1 cellular context compared by ENCODE assay signal in genomic region chr7:101363734-101364374, GRCh38.
TF ChIP-seq lines count a peak whose summit lies in the region.

No MANE protein-coding gene starts in this region.

TF ChIP-seq in HepG2, 621 proteins besides CTCF, POLR2A, EP300 and RAD21 (continued from another document and continues in another):
- TF ChIP-seq CEBPZ (IDR thresholded peaks at IDR 0.05; ENCODE audit: low read length) (no peak), ZNF687 (CRISPR knock-in tag; IDR thresholded peaks at IDR 0.05) (peak; percentile 74), USF2 (IDR thresholded peaks at IDR 0.05; ENCODE audit: low read depth, low read length) (no peak), USF2 (CRISPR knock-in tag; IDR thresholded peaks at IDR 0.05; ENCODE audit: borderline replicate concordance) (no peak), LCORL (IDR thresholded peaks at IDR 0.05) (no peak), LCORL (CRISPR knock-in tag; IDR thresholded peaks at IDR 0.05) (peak; percentile 72; the same call in 1 of the 2 replicates), ZNF703 (CRISPR knock-in tag; IDR thresholded peaks at IDR 0.05; ENCODE audit: borderline replicate concordance) (no peak), NFKBIZ (CRISPR knock-in tag; IDR thresholded peaks at IDR 0.05) (no peak), MED8 (CRISPR knock-in tag; IDR thresholded peaks at IDR 0.05; ENCODE audit: insufficient replicate concordance) (no peak), ZNF136 (CRISPR knock-in tag; IDR thresholded peaks at IDR 0.05; ENCODE audit: low read depth) (no peak), ZNF546 (CRISPR knock-in tag; conservative IDR thresholded peaks at IDR 0.05) (no peak), ZNF20 (CRISPR knock-in tag; IDR thresholded peaks at IDR 0.05) (no peak), RBAK (CRISPR knock-in tag; IDR thresholded peaks at IDR 0.05) (no peak), ZSCAN25 (CRISPR knock-in tag; IDR thresholded peaks at IDR 0.05) (no peak), SCMH1 (CRISPR knock-in tag; IDR thresholded peaks at IDR 0.05; ENCODE audit: borderline replicate concordance) (no peak), MTF2 (CRISPR knock-in tag; IDR thresholded peaks at IDR 0.05; ENCODE audit: borderline replicate concordance) (peak; percentile 72; the same call in 1 of the 2 replicates), KAT2B (IDR thresholded peaks at IDR 0.05; ENCODE audit: borderline replicate concordance, low read depth, low read length) (no peak), SMYD3 (CRISPR knock-in tag; IDR thresholded peaks at IDR 0.05) (no peak), KDM5A (IDR thresholded peaks at IDR 0.05; ENCODE audit: borderline replicate concordance, low read length) (no peak), SNAI1 (CRISPR knock-in tag; IDR thresholded peaks at IDR 0.05; ENCODE audit: borderline replicate concordance) (0 out of 2 replicates have a peak, but pooled peaks have one; percentile 64), ZNF510 (CRISPR knock-in tag; IDR thresholded peaks at IDR 0.05; ENCODE audit: low read depth) (no peak), RBM39 (IDR thresholded peaks at IDR 0.05; ENCODE audit: low read depth, low read length, poor library complexity, severe bottlenecking) (peak; percentile 51), PAXIP1 (CRISPR knock-in tag; conservative IDR thresholded peaks at IDR 0.05) (no peak), TCF12 (IDR thresholded peaks at IDR 0.05) (no peak), TCF12 (CRISPR knock-in tag; IDR thresholded peaks at IDR 0.05) (no peak), FOXJ3 (CRISPR knock-in tag; IDR thresholded peaks at IDR 0.05; ENCODE audit: borderline replicate concordance) (no peak), ZNF580 (CRISPR knock-in tag; IDR thresholded peaks at IDR 0.05; ENCODE audit: borderline replicate concordance, low read depth) (peak; percentile 48; the same call in 1 of the 2 replicates), CHD4 (IDR thresholded peaks at IDR 0.05; ENCODE audit: borderline replicate concordance, low read length) (no peak), SRY (CRISPR knock-in tag; IDR thresholded peaks at IDR 0.05) (no peak)
- TF ChIP-seq, protein P1, sequence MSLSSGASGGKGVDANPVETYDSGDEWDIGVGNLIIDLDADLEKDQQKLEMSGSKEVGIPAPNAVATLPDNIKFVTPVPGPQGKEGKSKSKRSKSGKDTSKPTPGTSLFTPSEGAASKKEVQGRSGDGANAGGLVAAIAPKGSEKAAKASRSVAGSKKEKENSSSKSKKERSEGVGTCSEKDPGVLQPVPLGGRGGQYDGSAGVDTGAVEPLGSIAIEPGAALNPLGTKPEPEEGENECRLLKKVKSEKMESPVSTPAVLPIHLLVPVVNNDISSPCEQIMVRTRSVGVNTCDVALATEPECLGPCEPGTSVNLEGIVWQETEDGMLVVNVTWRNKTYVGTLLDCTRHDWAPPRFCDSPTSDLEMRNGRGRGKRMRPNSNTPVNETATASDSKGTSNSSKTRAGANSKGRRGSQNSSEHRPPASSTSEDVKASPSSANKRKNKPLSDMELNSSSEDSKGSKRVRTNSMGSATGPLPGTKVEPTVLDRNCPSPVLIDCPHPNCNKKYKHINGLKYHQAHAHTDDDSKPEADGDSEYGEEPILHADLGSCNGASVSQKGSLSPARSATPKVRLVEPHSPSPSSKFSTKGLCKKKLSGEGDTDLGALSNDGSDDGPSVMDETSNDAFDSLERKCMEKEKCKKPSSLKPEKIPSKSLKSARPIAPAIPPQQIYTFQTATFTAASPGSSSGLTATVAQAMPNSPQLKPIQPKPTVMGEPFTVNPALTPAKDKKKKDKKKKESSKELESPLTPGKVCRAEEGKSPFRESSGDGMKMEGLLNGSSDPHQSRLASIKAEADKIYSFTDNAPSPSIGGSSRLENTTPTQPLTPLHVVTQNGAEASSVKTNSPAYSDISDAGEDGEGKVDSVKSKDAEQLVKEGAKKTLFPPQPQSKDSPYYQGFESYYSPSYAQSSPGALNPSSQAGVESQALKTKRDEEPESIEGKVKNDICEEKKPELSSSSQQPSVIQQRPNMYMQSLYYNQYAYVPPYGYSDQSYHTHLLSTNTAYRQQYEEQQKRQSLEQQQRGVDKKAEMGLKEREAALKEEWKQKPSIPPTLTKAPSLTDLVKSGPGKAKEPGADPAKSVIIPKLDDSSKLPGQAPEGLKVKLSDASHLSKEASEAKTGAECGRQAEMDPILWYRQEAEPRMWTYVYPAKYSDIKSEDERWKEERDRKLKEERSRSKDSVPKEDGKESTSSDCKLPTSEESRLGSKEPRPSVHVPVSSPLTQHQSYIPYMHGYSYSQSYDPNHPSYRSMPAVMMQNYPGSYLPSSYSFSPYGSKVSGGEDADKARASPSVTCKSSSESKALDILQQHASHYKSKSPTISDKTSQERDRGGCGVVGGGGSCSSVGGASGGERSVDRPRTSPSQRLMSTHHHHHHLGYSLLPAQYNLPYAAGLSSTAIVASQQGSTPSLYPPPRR (CRISPR knock-in tag; IDR thresholded peaks at IDR 0.05; ENCODE audit: borderline replicate concordance), result no peak
- TF ChIP-seq, protein P2, sequence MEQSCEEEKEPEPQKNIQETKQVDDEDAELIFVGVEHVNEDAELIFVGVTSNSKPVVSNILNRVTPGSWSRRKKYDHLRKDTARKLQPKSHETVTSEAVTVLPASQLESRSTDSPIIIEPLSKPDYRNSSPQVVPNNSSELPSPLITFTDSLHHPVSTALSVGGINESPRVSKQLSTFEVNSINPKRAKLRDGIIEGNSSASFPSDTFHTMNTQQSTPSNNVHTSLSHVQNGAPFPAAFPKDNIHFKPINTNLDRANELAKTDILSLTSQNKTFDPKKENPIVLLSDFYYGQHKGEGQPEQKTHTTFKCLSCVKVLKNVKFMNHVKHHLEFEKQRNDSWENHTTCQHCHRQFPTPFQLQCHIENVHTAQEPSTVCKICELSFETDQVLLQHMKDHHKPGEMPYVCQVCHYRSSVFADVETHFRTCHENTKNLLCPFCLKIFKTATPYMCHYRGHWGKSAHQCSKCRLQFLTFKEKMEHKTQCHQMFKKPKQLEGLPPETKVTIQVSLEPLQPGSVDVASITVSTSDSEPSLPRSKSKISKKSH (CRISPR knock-in tag; IDR thresholded peaks at IDR 0.05; ENCODE audit: borderline replicate concordance), result no peak
- TF ChIP-seq, protein P3, sequence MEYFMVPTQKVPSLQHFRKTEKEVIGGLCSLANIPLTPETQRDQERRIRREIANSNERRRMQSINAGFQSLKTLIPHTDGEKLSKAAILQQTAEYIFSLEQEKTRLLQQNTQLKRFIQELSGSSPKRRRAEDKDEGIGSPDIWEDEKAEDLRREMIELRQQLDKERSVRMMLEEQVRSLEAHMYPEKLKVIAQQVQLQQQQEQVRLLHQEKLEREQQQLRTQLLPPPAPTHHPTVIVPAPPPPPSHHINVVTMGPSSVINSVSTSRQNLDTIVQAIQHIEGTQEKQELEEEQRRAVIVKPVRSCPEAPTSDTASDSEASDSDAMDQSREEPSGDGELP (IDR thresholded peaks at IDR 0.05; ENCODE audit: borderline replicate concordance, low read depth), result 0 out of 2 replicates have a peak, but pooled peaks have one; percentile 21
- TF ChIP-seq, protein P4, sequence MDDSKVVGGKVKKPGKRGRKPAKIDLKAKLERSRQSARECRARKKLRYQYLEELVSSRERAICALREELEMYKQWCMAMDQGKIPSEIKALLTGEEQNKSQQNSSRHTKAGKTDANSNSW (CRISPR knock-in tag; IDR thresholded peaks at IDR 0.05; ENCODE audit: borderline replicate concordance), result no peak
- TF ChIP-seq, protein P5, sequence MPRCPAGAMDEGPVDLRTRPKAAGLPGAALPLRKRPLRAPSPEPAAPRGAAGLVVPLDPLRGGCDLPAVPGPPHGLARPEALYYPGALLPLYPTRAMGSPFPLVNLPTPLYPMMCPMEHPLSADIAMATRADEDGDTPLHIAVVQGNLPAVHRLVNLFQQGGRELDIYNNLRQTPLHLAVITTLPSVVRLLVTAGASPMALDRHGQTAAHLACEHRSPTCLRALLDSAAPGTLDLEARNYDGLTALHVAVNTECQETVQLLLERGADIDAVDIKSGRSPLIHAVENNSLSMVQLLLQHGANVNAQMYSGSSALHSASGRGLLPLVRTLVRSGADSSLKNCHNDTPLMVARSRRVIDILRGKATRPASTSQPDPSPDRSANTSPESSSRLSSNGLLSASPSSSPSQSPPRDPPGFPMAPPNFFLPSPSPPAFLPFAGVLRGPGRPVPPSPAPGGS (CRISPR knock-in tag; IDR thresholded peaks at IDR 0.05), result 0 out of 2 replicates have a peak, but pooled peaks have one; percentile 48
